In genomic region chr6:158854214-158855101, GRCh38 we compare ENCODE assay signal across 11 cellular contexts. TPM values are rescaled to one million over a fixed set of nuclear protein-coding genes. Genes with fewer than 3 reads are reported as not detected.
A peak's percentile ranks its signal among the peaks of the same experiment; 100 is the strongest.
DNase-seq lines count a peak whose midpoint lies in the region; ATAC-seq and TF ChIP-seq lines count a peak whose summit lies in the region.
"Had no signal": no experiment of that assay in that cellular context is flagged by ENCODE, and none has a peak within 500 bp of the region (broad histone marks: within the 10 kb centered on the region; RNA-seq: fewer than 3 reads in every experiment).

No MANE protein-coding gene starts in this region.

- peak overlapping the region; percentile 41 for H3K9ac ChIP-seq in endodermal cell (ENCODE audit: extremely low read depth, low read length, poor library complexity, severe bottlenecking)

- POLR2A ChIA-PET in activated CD4-positive, alpha-beta memory T cell treated with anti-CD3 and anti-CD28 coated beads for 36 hours (lab: Charles Lee): interaction anchor here (0.6 to 5.8 kb wide), 6 partner anchors 13 to 56 kb away, joined by 3 to 64 read pairs (median 4); partner anchors contain the start of gene EZR
- POLR2A ChIA-PET in activated CD4-positive, alpha-beta memory T cell treated with anti-CD3 and anti-CD28 coated beads, Interleukin-2, amount 10 ng/mL, durations not matched to agents 7 days and 5 days (lab: Charles Lee): interaction anchor here (0.7 to 5.7 kb wide), 19 partner anchors 8 to 290 kb away, joined by 3 to 227 read pairs (median 5); partner anchors contain the start of genes EZR and TAGAP

- CTCF ChIA-PET in activated CD4-positive, alpha-beta memory T cell treated with anti-CD3 and anti-CD28 coated beads for 36 hours (lab: Charles Lee): interaction anchor here (1.1 to 1.6 kb wide), 6 partner anchors 15 to 117 kb away, joined by 3 to 6 read pairs (median 4); partner anchors contain the start of gene EZR
- CTCF ChIA-PET in activated CD4-positive, alpha-beta memory T cell treated with anti-CD3 and anti-CD28 coated beads, Interleukin-2, amount 10 ng/mL, durations not matched to agents 7 days and 5 days (lab: Charles Lee): interaction anchor here (0.9 to 5.8 kb wide), 4 partner anchors 14 to 155 kb away, joined by 3 to 62 read pairs (median 5); no protein-coding TSS in a partner anchor

- peaks cover 23% of the 10 kb centered on the region for H3K4me1 Mint-ChIP-seq in activated CD4-positive, alpha-beta memory T cell treated with anti-CD3 and anti-CD28 coated beads for 36 hours (ENCODE audit: low read depth)
- peaks cover 27% of the 10 kb centered on the region for H3K4me1 Mint-ChIP-seq in activated CD4-positive, alpha-beta memory T cell treated with anti-CD3 and anti-CD28 coated beads, Interleukin-2, amount 10 ng/mL, durations not matched to agents 7 days and 5 days
- H3K4me1 Mint-ChIP-seq in endodermal cell: peaks cover 34% of the 10 kb centered on the region

- no peaks in the 10 kb centered on the region for H3K36me3 ChIP-seq in endodermal cell (ENCODE audit: control insufficient read depth, insufficient read depth, low read length)

- no peak for ATAC-seq in GM19324 (IDR thresholded peaks at IDR 0.05; ENCODE audit: low FRiP score, unreplicated experiment)

- H3K27me3 ChIP-seq in endodermal cell (ENCODE audit: control insufficient read depth, insufficient read depth, low read length, poor library complexity, severe bottlenecking): no peaks in the 10 kb centered on the region

- no peaks in the 10 kb centered on the region for H3K27me3 Mint-ChIP-seq in activated CD4-positive, alpha-beta memory T cell treated with anti-CD3 and anti-CD28 coated beads for 36 hours
- H3K27me3 Mint-ChIP-seq in activated CD4-positive, alpha-beta memory T cell treated with anti-CD3 and anti-CD28 coated beads, Interleukin-2, amount 10 ng/mL, durations not matched to agents 7 days and 5 days: peaks cover 4% of the 10 kb centered on the region
- H3K27me3 Mint-ChIP-seq in endodermal cell (ENCODE audit: insufficient read depth): no peaks in the 10 kb centered on the region
- H3K27me3 Mint-ChIP-seq: activated naive CD4-positive, alpha-beta T cell treated with anti-CD3 and anti-CD28 coated beads, Interleukin-2, amount 50 U/mL, for 24 hours had no signal

- H3K4me3 Mint-ChIP-seq in activated CD4-positive, alpha-beta memory T cell treated with anti-CD3 and anti-CD28 coated beads for 36 hours: no peak overlapping the region
- no peak overlapping the region for H3K4me3 Mint-ChIP-seq in activated CD4-positive, alpha-beta memory T cell treated with anti-CD3 and anti-CD28 coated beads, Interleukin-2, amount 10 ng/mL, durations not matched to agents 7 days and 5 days
- no peak overlapping the region for H3K4me3 Mint-ChIP-seq in endodermal cell
- H3K4me3 Mint-ChIP-seq: activated naive CD4-positive, alpha-beta T cell treated with anti-CD3 and anti-CD28 coated beads, Interleukin-2, amount 50 U/mL, for 24 hours had no signal

- no peaks in the 10 kb centered on the region for H3K9me3 ChIP-seq in endodermal cell (ENCODE audit: control insufficient read depth, low read length)

- H3K4me3 ChIP-seq in endodermal cell (ENCODE audit: low read length): peak overlapping the region; percentile 65

- no peak for TF ChIP-seq CTCF in endodermal cell (conservative IDR thresholded peaks at IDR 0.05)

- DNase-seq in activated CD4-positive, alpha-beta memory T cell treated with anti-CD3 and anti-CD28 coated beads for 36 hours: peak; percentile 30
- DNase-seq in activated CD4-positive, alpha-beta memory T cell treated with anti-CD3 and anti-CD28 coated beads, Interleukin-2, amount 10 ng/mL, durations not matched to agents 7 days and 5 days: no peak
- DNase-seq in RPMI7951 (ENCODE audit: low read depth): peak; percentile 81
- DNase-seq in endodermal cell: peak; percentile 89
- DNase-seq in stimulated activated CD8-positive, alpha-beta memory T cell treated with anti-CD3 and anti-CD28 coated beads, Interleukin-4, amount 100 ng/mL, for 48 hours: peak; percentile 33
- no peak for DNase-seq in NCI-H82 treated with DMSO at 0.1 percent for 48 hours (lab: John Stamatoyannopoulos, UW; ENCODE audit: unreplicated experiment)
- DNase-seq in NCI-H524 treated with DMSO at 0.1 percent for 48 hours (lab: John Stamatoyannopoulos, UW): no peak
- DNase-seq: NCI-H2081 treated with DMSO at 0.1 percent for 48 hours had no signal

- intact Hi-C loops in activated CD4-positive, alpha-beta memory T cell treated with anti-CD3 and anti-CD28 coated beads for 36 hours (cut with micrococcal nuclease): loop anchor here (5.0 kb wide), 2 partner anchors 208 to 1092 kb away; no protein-coding TSS in a partner anchor

- H3K36me3 Mint-ChIP-seq in activated CD4-positive, alpha-beta memory T cell treated with anti-CD3 and anti-CD28 coated beads for 36 hours: no peaks in the 10 kb centered on the region
- peaks cover 3% of the 10 kb centered on the region for H3K36me3 Mint-ChIP-seq in activated CD4-positive, alpha-beta memory T cell treated with anti-CD3 and anti-CD28 coated beads, Interleukin-2, amount 10 ng/mL, durations not matched to agents 7 days and 5 days (ENCODE audit: low read depth)
- no peaks in the 10 kb centered on the region for H3K36me3 Mint-ChIP-seq in endodermal cell (ENCODE audit: low read depth)

- H3K27ac Mint-ChIP-seq in activated CD4-positive, alpha-beta memory T cell treated with anti-CD3 and anti-CD28 coated beads for 36 hours: no peak overlapping the region
- no peak overlapping the region for H3K27ac Mint-ChIP-seq in activated CD4-positive, alpha-beta memory T cell treated with anti-CD3 and anti-CD28 coated beads, Interleukin-2, amount 10 ng/mL, durations not matched to agents 7 days and 5 days
- H3K27ac Mint-ChIP-seq in endodermal cell: no peak overlapping the region
- H3K27ac Mint-ChIP-seq: activated naive CD4-positive, alpha-beta T cell treated with anti-CD3 and anti-CD28 coated beads, Interleukin-2, amount 50 U/mL, for 24 hours had no signal

- H3K9me3 Mint-ChIP-seq in activated CD4-positive, alpha-beta memory T cell treated with anti-CD3 and anti-CD28 coated beads for 36 hours: no peaks in the 10 kb centered on the region
- no peaks in the 10 kb centered on the region for H3K9me3 Mint-ChIP-seq in activated CD4-positive, alpha-beta memory T cell treated with anti-CD3 and anti-CD28 coated beads, Interleukin-2, amount 10 ng/mL, durations not matched to agents 7 days and 5 days
- no peaks in the 10 kb centered on the region for H3K9me3 Mint-ChIP-seq in endodermal cell
- H3K9me3 Mint-ChIP-seq: activated naive CD4-positive, alpha-beta T cell treated with anti-CD3 and anti-CD28 coated beads, Interleukin-2, amount 50 U/mL, for 24 hours had no signal

- H3K27ac ChIP-seq in endodermal cell (ENCODE audit: low read depth, low read length): peak overlapping the region; percentile 50
- H3K27ac ChIP-seq: C4-2B had no signal

- WGBS in endodermal cell (ENCODE audit: insufficient coverage in 1 of 2, insufficient read length in 1 of 2), 2 experiments: 28 to 33% methylated on average over 6 to 7 of the region's 7 CpGs

- H3K4me1 ChIP-seq in endodermal cell (ENCODE audit: control insufficient read depth, insufficient read depth, low read length): peaks cover 16% of the 10 kb centered on the region

RNA-seq across cellular contexts. Expression of gene EZR, which starts 35.3 kb away (rescaled TPM):
- 100 to 1,000 TPM; 255 to 256 TPM for total RNA-seq in activated CD4-positive, alpha-beta memory T cell treated with anti-CD3 and anti-CD28 coated beads for 36 hours
- total RNA-seq in activated CD4-positive, alpha-beta memory T cell treated with anti-CD3 and anti-CD28 coated beads, Interleukin-2, amount 10 ng/mL, durations not matched to agents 7 days and 5 days: 100 to 1,000 TPM; 225 to 228 TPM
- total RNA-seq in RPMI7951 (2014; rRNA removed; shearing (Covaris generic)): 95.6 and 104 TPM in 2 replicates
- 100 to 1,000 TPM; 145 to 209 TPM for total RNA-seq in endodermal cell
- 118 TPM for polyA plus RNA-seq in endodermal cell (2013, experiment 1 of 2)
- 115 TPM for polyA plus RNA-seq in endodermal cell (2013, experiment 2 of 2)

Comparison
In these comparisons a context has a peak if more than half of its experiments do, and no peak if none do; other contexts are left out.
1. DNase-seq: peak in activated CD4-positive, alpha-beta memory T cell treated with anti-CD3 and anti-CD28 coated beads for 36 hours (single experiment), RPMI7951 (single experiment), endodermal cell (single experiment) and stimulated activated CD8-positive, alpha-beta memory T cell treated with anti-CD3 and anti-CD28 coated beads, Interleukin-4, amount 100 ng/mL, for 48 hours (single experiment); none in activated CD4-positive, alpha-beta memory T cell treated with anti-CD3 and anti-CD28 coated beads, Interleukin-2, amount 10 ng/mL, durations not matched to agents 7 days and 5 days (single experiment), NCI-H82 treated with DMSO at 0.1 percent for 48 hours (single experiment) and NCI-H524 treated with DMSO at 0.1 percent for 48 hours (single experiment).